Comparison of ENCODE assay signal across 12 cellular contexts in the genomic region with DNA sequence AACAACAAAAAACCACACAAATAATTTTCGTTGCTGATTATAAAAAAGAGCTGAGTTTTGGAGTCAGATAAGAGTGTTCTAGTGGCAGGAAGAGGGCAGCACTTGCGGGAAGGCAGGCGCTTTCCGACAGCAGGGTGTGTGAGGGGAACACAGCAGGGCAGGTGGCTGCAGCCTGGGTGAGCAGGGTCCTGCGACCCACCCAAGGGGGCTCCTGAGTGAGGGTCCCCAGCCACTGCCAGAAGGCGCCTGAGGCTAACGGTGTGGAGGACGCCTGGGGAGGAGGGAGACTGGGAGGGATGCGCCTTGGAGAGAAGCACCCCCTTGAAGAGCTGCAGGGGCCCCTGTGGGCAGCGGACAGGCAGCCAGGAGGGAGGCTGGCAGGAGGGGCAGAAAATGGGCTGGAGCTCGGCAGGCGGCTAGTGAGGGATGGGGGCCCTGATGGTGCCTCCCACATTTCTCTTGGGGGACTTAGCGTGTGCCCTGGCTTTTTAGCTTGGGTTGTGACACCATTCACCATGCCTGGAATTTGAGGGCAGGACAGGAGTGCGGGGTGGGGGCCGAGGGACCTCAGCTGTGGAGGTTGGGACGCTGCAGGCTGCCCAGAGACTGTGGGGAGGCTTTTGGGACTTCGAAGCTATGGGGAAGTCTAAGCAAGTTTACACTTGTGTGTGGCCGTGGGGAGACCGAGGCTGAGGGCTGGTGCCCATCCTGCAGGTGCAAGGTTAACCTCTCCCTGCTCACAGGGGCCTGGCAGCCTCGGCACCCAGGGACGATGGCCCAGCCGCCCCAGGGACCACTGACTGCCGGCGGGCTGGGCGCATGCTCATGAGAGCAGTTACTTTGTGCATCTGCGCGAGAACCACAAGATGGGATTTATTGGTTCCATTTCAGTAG.
DNase-seq lines count a peak whose midpoint lies in the region; ATAC-seq, FAIRE-seq and TF ChIP-seq lines count a peak whose summit lies in the region.
"Had no signal": no experiment of that assay in that cellular context is flagged by ENCODE, and none has a peak within 500 bp of the region (broad histone marks: within the 10 kb centered on the region; RNA-seq: fewer than 3 reads in every experiment).

No MANE protein-coding gene starts in this region.

- H3K4me1 ChIP-seq in HCT116 (ENCODE audit: control insufficient read depth in 1 of 2, insufficient read depth in 2 of 2, low read length in 2 of 2) (no peaks in the 10 kb centered on the region), neuronal stem cell (ENCODE audit: control insufficient read depth in 2 of 2, insufficient read depth in 1 of 2, low read depth in 1 of 2, low read length in 2 of 2) (peaks cover 7 to 15% of the 10 kb centered on the region in 2 donors)
- H3K4me1 ChIP-seq: ascending aorta had no signal

- peak overlapping the region; percentile 79 for H2BK15ac ChIP-seq in neuronal stem cell (ENCODE audit: low read length)

- H3K4me3 Mint-ChIP-seq in activated T-cell treated with anti-CD3 and anti-CD28 coated beads, Interleukin-2, amount 50 U/mL, for 4 hours: no peak overlapping the region
- no peak overlapping the region for H3K4me3 Mint-ChIP-seq in brain

- no peak for TF ChIP-seq POLR2A in HCT116 (IDR thresholded peaks at IDR 0.05; ENCODE audit: borderline replicate concordance, extremely low read depth, insufficient read depth, insufficient read length)

- H3K27me3 Mint-ChIP-seq in activated T-cell treated with anti-CD3 and anti-CD28 coated beads, Interleukin-2, amount 50 U/mL, for 4 hours (ENCODE audit: low read depth): peaks cover 13% of the 10 kb centered on the region
- H3K27me3 Mint-ChIP-seq in brain: peaks cover 5% of the 10 kb centered on the region

- H4K20me1 ChIP-seq in HCT116 (ENCODE audit: insufficient read depth): no peaks in the 10 kb centered on the region

- H2BK5ac ChIP-seq in neuronal stem cell (ENCODE audit: low read length): peak overlapping the region; percentile 72

- no peak for FAIRE-seq in urothelium cell line (lab: Jason Lieb, UNC)
- FAIRE-seq: GM12891 had no signal

- peaks cover under 1% of the 10 kb centered on the region for H3K79me1 ChIP-seq in neuronal stem cell (ENCODE audit: low read depth, low read length)

- POLR2A ChIA-PET in HCT116 (lab: Charles Lee): no interaction called here

- H3K4me2 ChIP-seq in HCT116 (ENCODE audit: low read length) (no peak overlapping the region), neuronal stem cell (ENCODE audit: insufficient read depth, low read length, poor library complexity, severe bottlenecking) (no peak overlapping the region)

- H3K9me3 ChIP-seq in HCT116 (ENCODE audit: control insufficient read depth in 1 of 2, insufficient read depth in 1 of 2, low read depth in 1 of 2, low read length in 2 of 2): peaks cover 0 to 6% of the 10 kb centered on the region in 2 experiments; a peak in 1 of 4 replicates
- peaks cover 7 to 13% of the 10 kb centered on the region in 2 donors for H3K9me3 ChIP-seq in neuronal stem cell (replicated peaks in 1 of 2; ENCODE audit: control insufficient read depth in 2 of 2, insufficient read depth in 1 of 2, low read depth in 1 of 2, low read length in 2 of 2)
- H3K9me3 ChIP-seq: ascending aorta, thoracic aorta had no signal

- no peaks in the 10 kb centered on the region for H3K36me3 ChIP-seq in HCT116 (ENCODE audit: control insufficient read depth in 1 of 2, insufficient read depth in 2 of 2, low read length in 2 of 2)
- H3K36me3 ChIP-seq in neuronal stem cell (replicated peaks in 1 of 2; ENCODE audit: control insufficient read depth in 2 of 2, insufficient read depth in 2 of 2, low read length in 2 of 2): no peaks in the 10 kb centered on the region
- H3K36me3 ChIP-seq: ascending aorta, thoracic aorta had no signal

- H2BK120ac ChIP-seq in neuronal stem cell (ENCODE audit: low read depth, low read length): no peak overlapping the region

- no peak overlapping the region for H3K9ac ChIP-seq in HCT116 (ENCODE audit: low read length)
- no peak overlapping the region for H3K9ac ChIP-seq in neuronal stem cell (ENCODE audit: low read depth, low read length, poor library complexity)

- TF ChIP-seq RAD21 in HCT116 (IDR thresholded peaks at IDR 0.05; ENCODE audit: low read depth): peak; percentile 27

- no peaks in the 10 kb centered on the region for H3K79me2 ChIP-seq in HCT116 (ENCODE audit: insufficient read depth, low read length)

- H2AFZ ChIP-seq in HCT116 (ENCODE audit: low read depth, low read length, poor library complexity, severe bottlenecking) (no peak overlapping the region), neuronal stem cell (ENCODE audit: low read length) (no peak overlapping the region)

- RAD21 ChIA-PET in HCT116 (lab: Charles Lee; ENCODE audit: low non-redundant PET in 1 of 2, low total read pairs in 2 of 2, uncharacterized antibody in 2 of 2, unreplicated experiment in 2 of 2): no interaction called here

- no peaks in the 10 kb centered on the region for H3K9me2 ChIP-seq in HCT116 (ENCODE audit: insufficient read depth)

- H3K4ac ChIP-seq in neuronal stem cell (ENCODE audit: low read length): peak overlapping the region; percentile 61

- no peaks in the 10 kb centered on the region for H3K27me3 ChIP-seq in HCT116 (ENCODE audit: insufficient read depth, low read length)
- peaks cover 0 to 3% (median 0%) of the 10 kb centered on the region in 3 experiments for H3K27me3 ChIP-seq in neuronal stem cell (ENCODE audit: control insufficient read depth in 3 of 3, insufficient read depth in 3 of 3, low read depth in 1 of 3, low read length in 3 of 3)
- H3K27me3 ChIP-seq: ascending aorta had no signal

- H3K36me3 Mint-ChIP-seq in activated T-cell treated with anti-CD3 and anti-CD28 coated beads, Interleukin-2, amount 50 U/mL, for 4 hours (ENCODE audit: insufficient read depth): no peaks in the 10 kb centered on the region
- H3K36me3 Mint-ChIP-seq in brain: no peaks in the 10 kb centered on the region

- 100% methylated on average over 1 of the region's 27 CpGs; no CpG with 5 or more reads in 1 of the 2 donors for WGBS in neuronal stem cell (ENCODE audit: extremely low coverage in 2 of 2, insufficient read length in 2 of 2, insufficient replicate concordance in 1 of 2), 2 donors

- H3K4me1 Mint-ChIP-seq in activated T-cell treated with anti-CD3 and anti-CD28 coated beads, Interleukin-2, amount 50 U/mL, for 4 hours (ENCODE audit: low read depth): no peaks in the 10 kb centered on the region
- H3K4me1 Mint-ChIP-seq in brain: peaks cover 56% of the 10 kb centered on the region

- TF ChIP-seq CTCF in HCT116 (IDR thresholded peaks at IDR 0.05 in 2 of 3, conservative IDR thresholded peaks at IDR 0.05 in 1 of 3; ENCODE audit: borderline replicate concordance in 1 of 3, insufficient read depth in 1 of 3, low read depth in 2 of 3, low read length in 2 of 3) (no peak), brain (conservative IDR thresholded peaks at IDR 0.05) (no peak)

- H2BK12ac ChIP-seq in neuronal stem cell (ENCODE audit: low read length): no peak overlapping the region

- CTCF ChIA-PET in HCT116 (lab: Charles Lee): no interaction called here

- H4K91ac ChIP-seq in neuronal stem cell (ENCODE audit: low read depth, low read length, poor library complexity): no peak overlapping the region

- no peak overlapping the region for H4K8ac ChIP-seq in neuronal stem cell (ENCODE audit: low read depth, low read length)

- BruUV-seq in HCT116 (replicated peaks; lab: Mats Ljungman, UMichigan): no TSS peak

- H3K23ac ChIP-seq in neuronal stem cell (ENCODE audit: low read depth, low read length, poor library complexity): peak overlapping the region; percentile 61

- no peak overlapping the region for H3K27ac ChIP-seq in HCT116 (ENCODE audit: low read depth, low read length)
- no peak overlapping the region for H3K27ac ChIP-seq in neuronal stem cell (replicated peaks; ENCODE audit: low read length)
- H3K27ac ChIP-seq: ascending aorta, thoracic aorta had no signal

- H2AK5ac ChIP-seq in neuronal stem cell (ENCODE audit: low read depth, low read length): peak overlapping the region; percentile 85

- intact Hi-C loops in HCT116 (cut with micrococcal nuclease): no loop called here

- no peaks in the 10 kb centered on the region for H3K9me3 Mint-ChIP-seq in activated T-cell treated with anti-CD3 and anti-CD28 coated beads, Interleukin-2, amount 50 U/mL, for 4 hours
- peaks cover 7 to 20% (median 13%) of the 10 kb centered on the region in 5 experiments for H3K9me3 Mint-ChIP-seq in brain

- H3K4me3 ChIP-seq in HCT116 (replicated peaks in 1 of 2; ENCODE audit: low read depth in 1 of 2, low read length in 2 of 2): no peak overlapping the region
- H3K4me3 ChIP-seq in neuronal stem cell (ENCODE audit: low read length in 2 of 2): no peak overlapping the region
- H3K4me3 ChIP-seq: ascending aorta, thoracic aorta had no signal

- DNase-seq in activated T-cell treated with anti-CD3 and anti-CD28 coated beads for 1 hour (ENCODE audit: low read depth) (peak; percentile 8), HCT116 (ENCODE audit: low read depth, low spot score) (no peak), neuronal stem cell (ENCODE audit: low spot score) (no peak), urothelium cell line (ENCODE audit: low spot score) (no peak), NCI-H82 (lab: John Stamatoyannopoulos, UW) (no peak)
- DNase-seq in activated T-cell treated with anti-CD3 and anti-CD28 coated beads, Interleukin-2, amount 50 U/mL, for 4 hours: no peak
- DNase-seq: NCI-H2081 treated with DMSO at 0.1 percent for 48 hours had no signal

- no peak overlapping the region for H3K14ac ChIP-seq in neuronal stem cell (ENCODE audit: low read length)

- peak overlapping the region in 4 of 5 experiments; percentile 12 to 89 (median 51) for H3K27ac Mint-ChIP-seq in brain

- peak overlapping the region; percentile 81 for H3K18ac ChIP-seq in neuronal stem cell (ENCODE audit: low read length)

- ATAC-seq in activated T-cell treated with anti-CD3 and anti-CD28 coated beads, Interleukin-2, amount 50 U/mL, for 4 hours: no peak
- ATAC-seq in HCT116: peak; percentile 46; the same call in 1 of the 2 replicates
- ATAC-seq in HG03045 (IDR thresholded peaks at IDR 0.05; ENCODE audit: unreplicated experiment): no peak

TF ChIP-seq in HCT116, 20 proteins besides CTCF, POLR2A, EP300 and RAD21 (continues in another document):
- TF ChIP-seq JUND (IDR thresholded peaks at IDR 0.05) (no peak), ELF1 (IDR thresholded peaks at IDR 0.05; ENCODE audit: borderline replicate concordance, low read depth) (no peak), SRF (IDR thresholded peaks at IDR 0.05; ENCODE audit: low read depth) (no peak), EZH2 (IDR thresholded peaks at IDR 0.05) (no peak), ATF3 (IDR thresholded peaks at IDR 0.05) (no peak)
